In genomic region chr2:9789371-9789770, GRCh38 we compare ENCODE assay signal across 19 cellular contexts. TPM values are rescaled to one million over a fixed set of nuclear protein-coding genes. Genes with fewer than 3 reads are reported as not detected.
DNase-seq lines count a peak whose midpoint lies in the region; ATAC-seq and TF ChIP-seq lines count a peak whose summit lies in the region.
"Had no signal": no experiment of that assay in that cellular context is flagged by ENCODE, and none has a peak within 500 bp of the region (broad histone marks: within the 10 kb centered on the region; RNA-seq: fewer than 3 reads in every experiment).

No MANE protein-coding gene starts in this region.

- CTCF ChIA-PET in activated naive CD4-positive, alpha-beta T cell treated with anti-CD3 and anti-CD28 coated beads for 36 hours (lab: Charles Lee) = interaction anchor here (1.4 to 3.2 kb wide), 2 partner anchors 10 to 24 kb away, joined by 4 to 18 read pairs; no protein-coding TSS in a partner anchor

- peaks cover 3% of the 10 kb centered on the region for H3K4me1 Mint-ChIP-seq in activated naive CD4-positive, alpha-beta T cell treated with anti-CD3 and anti-CD28 coated beads for 36 hours (ENCODE audit: low read depth)
- peaks cover 11% of the 10 kb centered on the region for H3K4me1 Mint-ChIP-seq in activated T-helper 17 cell treated with anti-CD3 and anti-CD28 coated beads, Interleukin-2, amount 50 U/mL, for 72 hours

- no peak for ATAC-seq in activated T-helper 17 cell treated with anti-CD3 and anti-CD28 coated beads, Interleukin-2, amount 50 U/mL, for 72 hours (replicated peaks)
- ATAC-seq in lower lobe of right lung (no peak), GM19467 (IDR thresholded peaks at IDR 0.05; ENCODE audit: unreplicated experiment) (no peak), HG02588 (IDR thresholded peaks at IDR 0.05; ENCODE audit: unreplicated experiment) (no peak)
- ATAC-seq: A549, HCT116 had no signal

- peak; percentile 2 for DNase-seq in activated naive CD4-positive, alpha-beta T cell treated with anti-CD3 and anti-CD28 coated beads, Interleukin-2, amount 50 U/mL, for 16 hours
- no peak for DNase-seq in activated naive CD4-positive, alpha-beta T cell treated with anti-CD3 and anti-CD28 coated beads for 36 hours
- DNase-seq in lower lobe of right lung = peak; percentile 17
- DNase-seq: AML-193; Calu3; CD4-positive, alpha-beta memory T cell; DMS79 treated with DMSO at 0.1 percent for 48 hours; GF-D8; GOT3; H7; HFFc6 had no signal

- no peaks in the 10 kb centered on the region for H4K20me1 ChIP-seq in BLaER1

- H3K36me3 ChIP-seq in BLaER1 = no peaks in the 10 kb centered on the region
- no peaks in the 10 kb centered on the region for H3K36me3 ChIP-seq in lower lobe of right lung

- H3K27me3 ChIP-seq in BLaER1 = no peaks in the 10 kb centered on the region
- no peaks in the 10 kb centered on the region for H3K27me3 ChIP-seq in lower lobe of right lung (ENCODE audit: low read depth)

- H3K36me3 Mint-ChIP-seq in activated naive CD4-positive, alpha-beta T cell treated with anti-CD3 and anti-CD28 coated beads for 36 hours (ENCODE audit: low read depth) = no peaks in the 10 kb centered on the region
- H3K36me3 Mint-ChIP-seq in activated T-helper 17 cell treated with anti-CD3 and anti-CD28 coated beads, Interleukin-2, amount 50 U/mL, for 72 hours (ENCODE audit: low read depth) = no peaks in the 10 kb centered on the region
- H3K36me3 Mint-ChIP-seq: CD14-positive monocyte; CD4-positive, alpha-beta memory T cell had no signal

- H3K4me1 ChIP-seq in BLaER1 (peaks cover 63% of the 10 kb centered on the region), lower lobe of right lung (no peaks in the 10 kb centered on the region)
- H3K4me1 ChIP-seq: A549 had no signal

- H3K27ac ChIP-seq in BLaER1 (peak overlapping the region; percentile 16; the same call in 1 of the 2 replicates), lower lobe of right lung (no peak overlapping the region)
- H3K27ac ChIP-seq: 22Rv1, A549 had no signal

- H3K27ac Mint-ChIP-seq in activated naive CD4-positive, alpha-beta T cell treated with anti-CD3 and anti-CD28 coated beads for 36 hours = no peak overlapping the region
- peak overlapping the region; percentile 22 for H3K27ac Mint-ChIP-seq in activated T-helper 17 cell treated with anti-CD3 and anti-CD28 coated beads, Interleukin-2, amount 50 U/mL, for 72 hours
- H3K27ac Mint-ChIP-seq: CD14-positive monocyte; CD4-positive, alpha-beta memory T cell; HFFc6 had no signal

- H3K4me3 ChIP-seq in BLaER1 = no peak overlapping the region
- no peak overlapping the region for H3K4me3 ChIP-seq in lower lobe of right lung
- H3K4me3 ChIP-seq: A549 had no signal

- H3K27me3 Mint-ChIP-seq in activated naive CD4-positive, alpha-beta T cell treated with anti-CD3 and anti-CD28 coated beads for 36 hours (ENCODE audit: low read depth) = no peaks in the 10 kb centered on the region
- H3K27me3 Mint-ChIP-seq in activated T-helper 17 cell treated with anti-CD3 and anti-CD28 coated beads, Interleukin-2, amount 50 U/mL, for 72 hours = no peaks in the 10 kb centered on the region
- H3K27me3 Mint-ChIP-seq: CD4-positive, alpha-beta memory T cell had no signal

- no peak overlapping the region for H3K9ac ChIP-seq in BLaER1

- H3K9me3 ChIP-seq in BLaER1 (peaks cover 24% of the 10 kb centered on the region), lower lobe of right lung (no peaks in the 10 kb centered on the region)

- intact Hi-C loops in activated naive CD4-positive, alpha-beta T cell treated with anti-CD3 and anti-CD28 coated beads for 36 hours (cut with micrococcal nuclease) = no loop called here
- intact Hi-C loops in lower lobe of right lung (cut with DNase I) = no loop called here

- H3K9me3 Mint-ChIP-seq in activated naive CD4-positive, alpha-beta T cell treated with anti-CD3 and anti-CD28 coated beads for 36 hours = peaks cover 5% of the 10 kb centered on the region
- peaks cover 4% of the 10 kb centered on the region for H3K9me3 Mint-ChIP-seq in activated T-helper 17 cell treated with anti-CD3 and anti-CD28 coated beads, Interleukin-2, amount 50 U/mL, for 72 hours
- H3K9me3 Mint-ChIP-seq: CD4-positive, alpha-beta memory T cell; HFFc6 had no signal

- no peak overlapping the region for H3K4me2 ChIP-seq in BLaER1
- H3K4me2 ChIP-seq: A549 had no signal

- no peak for TF ChIP-seq CTCF in lower lobe of right lung (IDR thresholded peaks at IDR 0.05)

- no peak overlapping the region for H3K4me3 Mint-ChIP-seq in activated naive CD4-positive, alpha-beta T cell treated with anti-CD3 and anti-CD28 coated beads for 36 hours
- no peak overlapping the region for H3K4me3 Mint-ChIP-seq in activated T-helper 17 cell treated with anti-CD3 and anti-CD28 coated beads, Interleukin-2, amount 50 U/mL, for 72 hours
- H3K4me3 Mint-ChIP-seq: CD14-positive monocyte, HFFc6 had no signal

RNA-seq across cellular contexts. Expression of gene TAF1B, which starts 53.9 kb away (rescaled TPM):
- 10 to 100 TPM; 24.8 to 25.7 TPM for total RNA-seq in activated naive CD4-positive, alpha-beta T cell treated with anti-CD3 and anti-CD28 coated beads for 36 hours
- 10 to 100 TPM; 29.8 to 41.1 TPM for total RNA-seq in activated T-helper 17 cell treated with anti-CD3 and anti-CD28 coated beads, Interleukin-2, amount 50 U/mL, for 72 hours
- total RNA-seq in lower lobe of right lung = 22.9 TPM
